1 cellular context compared by ENCODE assay signal in the genomic region with DNA sequence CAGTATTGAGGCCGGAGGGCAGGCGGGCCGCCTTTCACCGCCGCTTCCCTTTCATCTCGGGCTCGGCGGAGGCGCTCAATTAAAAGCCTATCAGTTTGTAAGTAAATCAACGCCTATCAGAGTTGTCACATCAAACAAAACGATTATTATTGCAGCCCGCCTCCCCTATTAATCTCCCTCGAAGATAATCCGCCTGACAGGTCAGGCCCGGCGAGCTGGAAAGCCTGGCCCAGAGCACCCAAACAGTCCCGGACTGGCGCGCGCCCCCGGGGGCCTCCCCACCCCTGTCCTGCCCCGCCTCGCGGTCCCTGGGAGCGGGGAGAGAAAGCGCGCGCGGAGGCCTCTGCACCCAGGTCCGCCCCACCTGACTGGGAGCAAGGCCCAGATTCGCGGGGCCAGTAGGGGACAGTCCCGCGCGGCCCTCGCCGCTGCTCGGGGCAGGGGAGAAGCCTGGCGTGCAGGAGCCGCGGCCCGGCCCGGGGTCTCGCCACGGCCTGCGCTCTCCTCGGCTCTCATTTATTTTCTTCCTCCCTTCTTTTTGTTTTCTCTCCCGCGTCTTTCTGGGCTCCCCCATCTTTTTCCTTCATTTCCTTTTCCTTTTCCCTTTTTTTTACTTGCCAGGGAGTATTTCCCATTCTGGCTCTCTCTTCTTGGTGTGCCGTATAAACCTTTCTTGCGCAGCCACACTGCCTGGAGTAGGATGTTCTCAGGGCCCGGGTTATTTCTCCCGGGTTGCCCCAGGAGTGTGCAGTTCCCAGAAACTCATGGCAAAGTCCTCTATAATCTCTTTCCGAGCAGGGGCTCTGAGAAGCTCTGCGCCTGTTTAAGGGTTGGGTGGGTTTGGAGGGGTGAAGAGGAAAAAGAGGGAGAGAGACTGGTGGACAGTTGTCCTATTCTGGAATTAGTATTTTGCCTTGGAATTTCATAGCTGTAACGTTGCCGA.
A peak's percentile ranks its signal among the peaks of the same experiment; 100 is the strongest.
TF ChIP-seq lines count a peak whose summit lies in the region.

No MANE protein-coding gene starts in this region.

TF ChIP-seq in HepG2, 621 proteins besides CTCF, POLR2A, EP300 and RAD21 (continued from another document and continues in another):
- TF ChIP-seq, protein P1, sequence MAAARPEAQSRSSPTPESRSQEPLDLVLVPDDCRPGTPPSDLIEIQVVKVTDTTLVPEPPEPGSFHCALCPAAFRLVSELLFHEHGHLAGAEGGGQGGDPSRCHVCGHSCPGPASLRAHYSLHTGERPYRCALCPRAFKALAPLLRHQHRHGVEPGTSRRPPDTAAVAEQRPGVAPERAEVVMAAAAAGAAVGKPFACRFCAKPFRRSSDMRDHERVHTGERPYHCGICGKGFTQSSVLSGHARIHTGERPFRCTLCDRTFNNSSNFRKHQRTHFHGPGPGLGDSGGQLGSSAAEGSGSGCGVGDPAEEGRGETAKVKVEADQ (CRISPR knock-in tag; IDR thresholded peaks at IDR 0.05; ENCODE audit: borderline replicate concordance): no peak
- TF ChIP-seq, protein P2, sequence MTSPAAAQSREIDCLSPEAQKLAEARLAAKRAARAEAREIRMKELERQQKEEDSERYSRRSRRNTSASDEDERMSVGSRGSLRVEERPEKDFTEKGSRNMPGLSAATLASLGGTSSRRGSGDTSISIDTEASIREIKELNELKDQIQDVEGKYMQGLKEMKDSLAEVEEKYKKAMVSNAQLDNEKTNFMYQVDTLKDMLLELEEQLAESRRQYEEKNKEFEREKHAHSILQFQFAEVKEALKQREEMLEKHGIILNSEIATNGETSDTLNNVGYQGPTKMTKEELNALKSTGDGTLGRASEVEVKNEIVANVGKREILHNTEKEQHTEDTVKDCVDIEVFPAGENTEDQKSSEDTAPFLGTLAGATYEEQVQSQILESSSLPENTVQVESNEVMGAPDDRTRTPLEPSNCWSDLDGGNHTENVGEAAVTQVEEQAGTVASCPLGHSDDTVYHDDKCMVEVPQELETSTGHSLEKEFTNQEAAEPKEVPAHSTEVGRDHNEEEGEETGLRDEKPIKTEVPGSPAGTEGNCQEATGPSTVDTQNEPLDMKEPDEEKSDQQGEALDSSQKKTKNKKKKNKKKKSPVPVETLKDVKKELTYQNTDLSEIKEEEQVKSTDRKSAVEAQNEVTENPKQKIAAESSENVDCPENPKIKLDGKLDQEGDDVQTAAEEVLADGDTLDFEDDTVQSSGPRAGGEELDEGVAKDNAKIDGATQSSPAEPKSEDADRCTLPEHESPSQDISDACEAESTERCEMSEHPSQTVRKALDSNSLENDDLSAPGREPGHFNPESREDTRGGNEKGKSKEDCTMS (CRISPR knock-in tag; conservative IDR thresholded peaks at IDR 0.05): no peak; the same call in 1 of the 2 replicates
- no peak for TF ChIP-seq ZNF260 (CRISPR knock-in tag; IDR thresholded peaks at IDR 0.05; ENCODE audit: borderline replicate concordance, low read depth)
- TF ChIP-seq, protein P3, sequence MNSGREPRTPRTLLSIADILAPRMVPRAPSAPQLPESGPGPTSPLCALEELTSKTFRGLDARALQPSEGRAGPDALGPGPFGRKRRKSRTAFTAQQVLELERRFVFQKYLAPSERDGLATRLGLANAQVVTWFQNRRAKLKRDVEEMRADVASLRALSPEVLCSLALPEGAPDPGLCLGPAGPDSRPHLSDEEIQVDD (CRISPR knock-in tag; IDR thresholded peaks at IDR 0.05; ENCODE audit: borderline replicate concordance): no peak
- no peak for TF ChIP-seq FOXM1 (CRISPR knock-in tag; IDR thresholded peaks at IDR 0.05)
- peak; percentile 74 for TF ChIP-seq RCOR2 (CRISPR knock-in tag; IDR thresholded peaks at IDR 0.05)
- TF ChIP-seq PTBP1 (IDR thresholded peaks at IDR 0.05; ENCODE audit: low read depth, low read length, poor library complexity, severe bottlenecking): no peak
- TF ChIP-seq PHF5A (CRISPR knock-in tag; IDR thresholded peaks at IDR 0.05; ENCODE audit: low read depth, unreplicated experiment): peak; percentile 41
- TF ChIP-seq DNMT3B (CRISPR knock-in tag; conservative IDR thresholded peaks at IDR 0.05): no peak
- TF ChIP-seq ZNF570 (CRISPR knock-in tag; IDR thresholded peaks at IDR 0.05; ENCODE audit: borderline replicate concordance): 0 out of 2 replicates have a peak, but pooled peaks have one; percentile 55
- TF ChIP-seq, protein P4, sequence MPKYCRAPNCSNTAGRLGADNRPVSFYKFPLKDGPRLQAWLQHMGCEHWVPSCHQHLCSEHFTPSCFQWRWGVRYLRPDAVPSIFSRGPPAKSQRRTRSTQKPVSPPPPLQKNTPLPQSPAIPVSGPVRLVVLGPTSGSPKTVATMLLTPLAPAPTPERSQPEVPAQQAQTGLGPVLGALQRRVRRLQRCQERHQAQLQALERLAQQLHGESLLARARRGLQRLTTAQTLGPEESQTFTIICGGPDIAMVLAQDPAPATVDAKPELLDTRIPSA (CRISPR knock-in tag; IDR thresholded peaks at IDR 0.05; ENCODE audit: borderline replicate concordance): no peak
- peak; percentile 63; the same call in 1 of the 2 replicates for TF ChIP-seq GABPB1 (CRISPR knock-in tag; IDR thresholded peaks at IDR 0.05)
- TF ChIP-seq FIP1L1 (IDR thresholded peaks at IDR 0.05; ENCODE audit: borderline replicate concordance, insufficient read depth, low read depth, low read length): no peak; the same call in 1 of the 2 replicates
- TF ChIP-seq MIER2 (CRISPR knock-in tag; IDR thresholded peaks at IDR 0.05): no peak
- no peak for TF ChIP-seq REL (CRISPR knock-in tag; conservative IDR thresholded peaks at IDR 0.05)
- TF ChIP-seq RFX1 (IDR thresholded peaks at IDR 0.05): no peak
- TF ChIP-seq, protein P5, sequence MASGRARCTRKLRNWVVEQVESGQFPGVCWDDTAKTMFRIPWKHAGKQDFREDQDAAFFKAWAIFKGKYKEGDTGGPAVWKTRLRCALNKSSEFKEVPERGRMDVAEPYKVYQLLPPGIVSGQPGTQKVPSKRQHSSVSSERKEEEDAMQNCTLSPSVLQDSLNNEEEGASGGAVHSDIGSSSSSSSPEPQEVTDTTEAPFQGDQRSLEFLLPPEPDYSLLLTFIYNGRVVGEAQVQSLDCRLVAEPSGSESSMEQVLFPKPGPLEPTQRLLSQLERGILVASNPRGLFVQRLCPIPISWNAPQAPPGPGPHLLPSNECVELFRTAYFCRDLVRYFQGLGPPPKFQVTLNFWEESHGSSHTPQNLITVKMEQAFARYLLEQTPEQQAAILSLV (CRISPR knock-in tag; IDR thresholded peaks at IDR 0.05; ENCODE audit: borderline replicate concordance): no peak
- peak; percentile 73 for TF ChIP-seq SAP130 (CRISPR knock-in tag; IDR thresholded peaks at IDR 0.05; ENCODE audit: low read depth)
- no peak for TF ChIP-seq ELF4 (CRISPR knock-in tag; IDR thresholded peaks at IDR 0.05; ENCODE audit: borderline replicate concordance)
- no peak for TF ChIP-seq SETDB1 (CRISPR knock-in tag; IDR thresholded peaks at IDR 0.05; ENCODE audit: borderline replicate concordance)
- TF ChIP-seq ZNF747 (CRISPR knock-in tag; IDR thresholded peaks at IDR 0.05; ENCODE audit: borderline replicate concordance): no peak
- TF ChIP-seq, protein P6, sequence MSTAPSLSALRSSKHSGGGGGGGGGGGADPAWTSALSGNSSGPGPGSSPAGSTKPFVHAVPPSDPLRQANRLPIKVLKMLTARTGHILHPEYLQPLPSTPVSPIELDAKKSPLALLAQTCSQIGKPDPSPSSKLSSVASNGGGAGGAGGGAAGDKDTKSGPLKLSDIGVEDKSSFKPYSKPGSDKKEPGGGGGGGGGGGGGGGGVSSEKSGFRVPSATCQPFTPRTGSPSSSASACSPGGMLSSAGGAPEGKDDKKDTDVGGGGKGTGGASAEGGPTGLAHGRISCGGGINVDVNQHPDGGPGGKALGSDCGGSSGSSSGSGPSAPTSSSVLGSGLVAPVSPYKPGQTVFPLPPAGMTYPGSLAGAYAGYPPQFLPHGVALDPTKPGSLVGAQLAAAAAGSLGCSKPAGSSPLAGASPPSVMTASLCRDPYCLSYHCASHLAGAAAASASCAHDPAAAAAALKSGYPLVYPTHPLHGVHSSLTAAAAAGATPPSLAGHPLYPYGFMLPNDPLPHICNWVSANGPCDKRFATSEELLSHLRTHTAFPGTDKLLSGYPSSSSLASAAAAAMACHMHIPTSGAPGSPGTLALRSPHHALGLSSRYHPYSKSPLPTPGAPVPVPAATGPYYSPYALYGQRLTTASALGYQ (CRISPR knock-in tag; IDR thresholded peaks at IDR 0.05): peak; percentile 93
- TF ChIP-seq, protein P7, sequence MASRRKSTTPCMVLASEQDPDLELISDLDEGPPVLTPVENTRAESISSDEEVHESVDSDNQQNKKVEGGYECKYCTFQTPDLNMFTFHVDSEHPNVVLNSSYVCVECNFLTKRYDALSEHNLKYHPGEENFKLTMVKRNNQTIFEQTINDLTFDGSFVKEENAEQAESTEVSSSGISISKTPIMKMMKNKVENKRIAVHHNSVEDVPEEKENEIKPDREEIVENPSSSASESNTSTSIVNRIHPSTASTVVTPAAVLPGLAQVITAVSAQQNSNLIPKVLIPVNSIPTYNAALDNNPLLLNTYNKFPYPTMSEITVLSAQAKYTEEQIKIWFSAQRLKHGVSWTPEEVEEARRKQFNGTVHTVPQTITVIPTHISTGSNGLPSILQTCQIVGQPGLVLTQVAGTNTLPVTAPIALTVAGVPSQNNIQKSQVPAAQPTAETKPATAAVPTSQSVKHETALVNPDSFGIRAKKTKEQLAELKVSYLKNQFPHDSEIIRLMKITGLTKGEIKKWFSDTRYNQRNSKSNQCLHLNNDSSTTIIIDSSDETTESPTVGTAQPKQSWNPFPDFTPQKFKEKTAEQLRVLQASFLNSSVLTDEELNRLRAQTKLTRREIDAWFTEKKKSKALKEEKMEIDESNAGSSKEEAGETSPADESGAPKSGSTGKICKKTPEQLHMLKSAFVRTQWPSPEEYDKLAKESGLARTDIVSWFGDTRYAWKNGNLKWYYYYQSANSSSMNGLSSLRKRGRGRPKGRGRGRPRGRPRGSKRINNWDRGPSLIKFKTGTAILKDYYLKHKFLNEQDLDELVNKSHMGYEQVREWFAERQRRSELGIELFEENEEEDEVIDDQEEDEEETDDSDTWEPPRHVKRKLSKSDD (CRISPR knock-in tag; IDR thresholded peaks at IDR 0.05; ENCODE audit: low read depth): peak; percentile 71; the same call in 1 of the 2 replicates
- TF ChIP-seq CBX5 (CRISPR knock-in tag; IDR thresholded peaks at IDR 0.05; ENCODE audit: borderline replicate concordance): peak; percentile 73; the same call in 1 of the 2 replicates
- TF ChIP-seq ZNF572 (CRISPR knock-in tag; IDR thresholded peaks at IDR 0.05): no peak
- TF ChIP-seq ARNT2 (CRISPR knock-in tag; IDR thresholded peaks at IDR 0.05; ENCODE audit: low read depth): peak; percentile 48; the same call in 1 of the 2 replicates
- no peak for TF ChIP-seq MEF2D (CRISPR knock-in tag; IDR thresholded peaks at IDR 0.05)
- TF ChIP-seq, protein P8, sequence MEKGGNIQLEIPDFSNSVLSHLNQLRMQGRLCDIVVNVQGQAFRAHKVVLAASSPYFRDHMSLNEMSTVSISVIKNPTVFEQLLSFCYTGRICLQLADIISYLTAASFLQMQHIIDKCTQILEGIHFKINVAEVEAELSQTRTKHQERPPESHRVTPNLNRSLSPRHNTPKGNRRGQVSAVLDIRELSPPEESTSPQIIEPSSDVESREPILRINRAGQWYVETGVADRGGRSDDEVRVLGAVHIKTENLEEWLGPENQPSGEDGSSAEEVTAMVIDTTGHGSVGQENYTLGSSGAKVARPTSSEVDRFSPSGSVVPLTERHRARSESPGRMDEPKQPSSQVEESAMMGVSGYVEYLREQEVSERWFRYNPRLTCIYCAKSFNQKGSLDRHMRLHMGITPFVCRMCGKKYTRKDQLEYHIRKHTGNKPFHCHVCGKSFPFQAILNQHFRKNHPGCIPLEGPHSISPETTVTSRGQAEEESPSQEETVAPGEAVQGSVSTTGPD (CRISPR knock-in tag; IDR thresholded peaks at IDR 0.05): no peak
- no peak for TF ChIP-seq ZNF225 (CRISPR knock-in tag; IDR thresholded peaks at IDR 0.05)
- TF ChIP-seq SSRP1 (CRISPR knock-in tag; IDR thresholded peaks at IDR 0.05): no peak
- TF ChIP-seq SMYD3 (CRISPR knock-in tag; IDR thresholded peaks at IDR 0.05): peak; percentile 29; the same call in 1 of the 2 replicates
- TF ChIP-seq TCF12 (IDR thresholded peaks at IDR 0.05): no peak
- peak; percentile 67; the same call in 1 of the 2 replicates for TF ChIP-seq TCF12 (CRISPR knock-in tag; IDR thresholded peaks at IDR 0.05)
- no peak for TF ChIP-seq ZNF20 (CRISPR knock-in tag; IDR thresholded peaks at IDR 0.05)
- TF ChIP-seq, protein P9, sequence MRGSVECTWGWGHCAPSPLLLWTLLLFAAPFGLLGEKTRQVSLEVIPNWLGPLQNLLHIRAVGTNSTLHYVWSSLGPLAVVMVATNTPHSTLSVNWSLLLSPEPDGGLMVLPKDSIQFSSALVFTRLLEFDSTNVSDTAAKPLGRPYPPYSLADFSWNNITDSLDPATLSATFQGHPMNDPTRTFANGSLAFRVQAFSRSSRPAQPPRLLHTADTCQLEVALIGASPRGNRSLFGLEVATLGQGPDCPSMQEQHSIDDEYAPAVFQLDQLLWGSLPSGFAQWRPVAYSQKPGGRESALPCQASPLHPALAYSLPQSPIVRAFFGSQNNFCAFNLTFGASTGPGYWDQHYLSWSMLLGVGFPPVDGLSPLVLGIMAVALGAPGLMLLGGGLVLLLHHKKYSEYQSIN (CRISPR knock-in tag; IDR thresholded peaks at IDR 0.05; ENCODE audit: borderline replicate concordance): no peak
- TF ChIP-seq FOXC1 (CRISPR knock-in tag; IDR thresholded peaks at IDR 0.05; ENCODE audit: borderline replicate concordance): no peak
- no peak for TF ChIP-seq CENPT (CRISPR knock-in tag; IDR thresholded peaks at IDR 0.05; ENCODE audit: low read depth)
- no peak for TF ChIP-seq NCOA1 (CRISPR knock-in tag; IDR thresholded peaks at IDR 0.05)
- no peak for TF ChIP-seq SOX6 (IDR thresholded peaks at IDR 0.05)
- TF ChIP-seq SOX6 (CRISPR knock-in tag; IDR thresholded peaks at IDR 0.05): peak; percentile 60
- TF ChIP-seq, protein P10, sequence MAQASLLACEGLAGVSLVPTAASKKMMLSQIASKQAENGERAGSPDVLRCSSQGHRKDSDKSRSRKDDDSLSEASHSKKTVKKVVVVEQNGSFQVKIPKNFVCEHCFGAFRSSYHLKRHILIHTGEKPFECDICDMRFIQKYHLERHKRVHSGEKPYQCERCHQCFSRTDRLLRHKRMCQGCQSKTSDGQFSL (CRISPR knock-in tag; IDR thresholded peaks at IDR 0.05): 0 out of 2 replicates have a peak, but pooled peaks have one; percentile 51
- TF ChIP-seq ZNF501 (CRISPR knock-in tag; IDR thresholded peaks at IDR 0.05): no peak
- TF ChIP-seq MEIS2 (CRISPR knock-in tag; IDR thresholded peaks at IDR 0.05): peak; percentile 99
- TF ChIP-seq MED1 (CRISPR knock-in tag; IDR thresholded peaks at IDR 0.05): peak; percentile 71
- TF ChIP-seq TAF15 (IDR thresholded peaks at IDR 0.05; ENCODE audit: low read depth, low read length, poor library complexity, severe bottlenecking): no peak
- TF ChIP-seq, protein P11, sequence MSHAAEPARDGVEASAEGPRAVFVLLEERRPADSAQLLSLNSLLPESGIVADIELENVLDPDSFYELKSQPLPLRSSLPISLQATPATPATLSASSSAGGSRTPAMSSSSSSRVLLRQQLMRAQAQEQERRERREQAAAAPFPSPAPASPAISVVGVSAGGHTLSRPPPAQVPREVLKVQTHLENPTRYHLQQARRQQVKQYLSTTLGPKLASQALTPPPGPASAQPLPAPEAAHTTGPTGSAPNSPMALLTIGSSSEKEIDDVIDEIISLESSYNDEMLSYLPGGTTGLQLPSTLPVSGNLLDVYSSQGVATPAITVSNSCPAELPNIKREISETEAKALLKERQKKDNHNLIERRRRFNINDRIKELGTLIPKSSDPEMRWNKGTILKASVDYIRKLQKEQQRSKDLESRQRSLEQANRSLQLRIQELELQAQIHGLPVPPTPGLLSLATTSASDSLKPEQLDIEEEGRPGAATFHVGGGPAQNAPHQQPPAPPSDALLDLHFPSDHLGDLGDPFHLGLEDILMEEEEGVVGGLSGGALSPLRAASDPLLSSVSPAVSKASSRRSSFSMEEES (CRISPR knock-in tag; IDR thresholded peaks at IDR 0.05): no peak; the same call in 1 of the 2 replicates
- TF ChIP-seq IRX3 (CRISPR knock-in tag; IDR thresholded peaks at IDR 0.05; ENCODE audit: borderline replicate concordance, low read depth): 0 out of 2 replicates have a peak, but pooled peaks have one; percentile 53
- TF ChIP-seq ETV5 (CRISPR knock-in tag; IDR thresholded peaks at IDR 0.05; ENCODE audit: borderline replicate concordance): peak; percentile 39; the same call in 1 of the 2 replicates
